In the genomic region with DNA sequence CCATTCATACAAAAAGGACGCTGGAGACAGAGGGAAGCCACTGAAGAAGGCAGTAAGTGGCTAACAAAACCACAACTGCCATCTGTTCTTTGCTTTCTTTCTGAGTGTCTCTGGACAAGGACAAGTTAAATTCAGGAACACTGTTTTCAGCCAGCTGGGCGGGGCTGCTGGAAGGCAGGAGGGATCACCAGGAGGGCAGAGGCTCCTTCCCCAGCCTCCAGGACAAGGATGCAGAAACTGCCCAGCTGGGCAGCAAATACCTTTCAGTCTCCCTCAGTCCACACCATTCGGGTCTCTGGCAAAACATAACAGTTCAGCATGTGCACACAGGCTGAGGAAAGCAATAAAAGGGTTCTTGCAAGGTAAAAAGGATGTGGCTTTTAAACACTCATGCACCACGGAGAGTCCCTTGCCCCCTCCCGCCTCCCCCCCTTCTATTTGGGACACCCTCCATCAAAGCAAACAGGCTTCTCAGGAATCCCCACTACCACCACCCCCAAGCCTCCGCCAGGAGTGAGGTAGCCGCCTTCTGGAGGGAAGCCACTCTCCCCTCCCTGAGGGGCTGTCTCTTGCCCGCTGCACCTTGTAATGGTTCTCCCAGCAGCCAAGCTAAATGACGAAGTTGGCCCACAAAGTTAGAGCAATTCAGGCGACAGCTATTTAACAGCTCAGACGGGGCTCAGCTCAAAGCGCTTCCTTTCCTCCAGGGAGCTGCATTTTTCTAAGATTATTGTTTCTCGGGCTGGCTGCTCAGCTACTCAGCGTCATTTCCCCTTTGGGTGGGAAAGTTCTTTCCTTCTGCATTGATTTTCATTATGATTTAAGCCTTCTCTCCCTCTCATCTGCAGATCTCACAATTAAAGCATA, we compare ENCODE assay signal across 1 cellular context.
A peak's percentile ranks its signal among the peaks of the same experiment; 100 is the strongest.
TF ChIP-seq lines count a peak whose summit lies in the region.

No MANE protein-coding gene starts in this region.

TF ChIP-seq in SK-N-SH, 30 proteins besides CTCF, POLR2A, EP300 and RAD21 (continued from another document):
- TF ChIP-seq FOSL2 (IDR thresholded peaks at IDR 0.05; ENCODE audit: borderline replicate concordance, low read depth): peak; percentile 42; the same call in 1 of the 2 replicates
- no peak; the same call in 1 of the 2 replicates for TF ChIP-seq NFIC (IDR thresholded peaks at IDR 0.05; ENCODE audit: borderline replicate concordance)
- TF ChIP-seq PBX3 (IDR thresholded peaks at IDR 0.05): peak; percentile 40; the same call in 1 of the 2 replicates
- no peak for TF ChIP-seq TAF1 (IDR thresholded peaks at IDR 0.05; ENCODE audit: borderline replicate concordance, low read depth, low read length)
- no peak for TF ChIP-seq SMC3 (IDR thresholded peaks at IDR 0.05; ENCODE audit: low read depth, low read length)
- TF ChIP-seq RCOR1 (IDR thresholded peaks at IDR 0.05; ENCODE audit: low read length): no peak
- no peak for TF ChIP-seq IRF3 (IDR thresholded peaks at IDR 0.05; ENCODE audit: low read depth, low read length)
- TF ChIP-seq TCF12 (IDR thresholded peaks at IDR 0.05): peak; percentile 58
- TF ChIP-seq FOXJ3 (CRISPR knock-in tag; IDR thresholded peaks at IDR 0.05): no peak
- TF ChIP-seq YY1 (IDR thresholded peaks at IDR 0.05; ENCODE audit: low read depth): no peak
- no peak for TF ChIP-seq ZBTB33 (IDR thresholded peaks at IDR 0.05; ENCODE audit: borderline replicate concordance, low read depth)
- TF ChIP-seq ELF1 (IDR thresholded peaks at IDR 0.05): no peak
- peak; percentile 24; the same call in 1 of the 2 replicates for TF ChIP-seq JUND (IDR thresholded peaks at IDR 0.05)
- no peak for TF ChIP-seq MXI1 (IDR thresholded peaks at IDR 0.05; ENCODE audit: low read depth, low read length)
- no peak for TF ChIP-seq GATA2 (CRISPR knock-in tag; IDR thresholded peaks at IDR 0.05)
- no peak for TF ChIP-seq NRF1 (IDR thresholded peaks at IDR 0.05; ENCODE audit: low read depth, low read length)
- no peak for TF ChIP-seq CHD2 (IDR thresholded peaks at IDR 0.05; ENCODE audit: low read length, partially characterized antibody)
